9 cellular contexts compared by ENCODE assay signal in genomic region chr1:206705187-206705586, GRCh38. TPM values are rescaled to one million over a fixed set of nuclear protein-coding genes. Genes with fewer than 3 reads are reported as not detected.
DNase-seq lines count a peak whose midpoint lies in the region; ATAC-seq and TF ChIP-seq lines count a peak whose summit lies in the region.
"Had no signal": no experiment of that assay in that cellular context is flagged by ENCODE, and none has a peak within 500 bp of the region (broad histone marks: within the 10 kb centered on the region; RNA-seq: fewer than 3 reads in every experiment).

No MANE protein-coding gene starts in this region.

- H3K4me1 ChIP-seq in A673 (ENCODE audit: insufficient read depth, low read length, poor library complexity, severe bottlenecking) (peaks cover 20% of the 10 kb centered on the region), iPS-20b (ENCODE audit: insufficient read depth, low read length) (peaks cover 60% of the 10 kb centered on the region)

- POLR2A ChIA-PET in A673 (lab: Charles Lee; ENCODE audit: low non-redundant PET) = no interaction called here
- POLR2A ChIA-PET in activated B cell treated with CpG ODN at 0.5 μM for 24 hours (lab: Charles Lee) = interaction anchor here (0.9 kb wide), 1 partner anchor 14 kb away, joined by 5 read pairs; no protein-coding TSS in a partner anchor

- DNase-seq in A673 (ENCODE audit: low spot score) (peak; percentile 15), LHCN-M2 (ENCODE audit: low read depth) (peak; percentile 95), activated B cell treated with CpG ODN at 0.5 μM for 24 hours (no peak), GM10266 (ENCODE audit: extremely low spot score) (no peak), Calu3 (no peak)

- H3K9ac ChIP-seq in iPS-20b (ENCODE audit: low read depth, low read length) = peak overlapping the region; percentile 50; the same call in 1 of the 2 replicates

- H3K36me3 ChIP-seq in A673 (ENCODE audit: insufficient read depth, low read length, poor library complexity, severe bottlenecking) = no peaks in the 10 kb centered on the region
- no peaks in the 10 kb centered on the region for H3K36me3 ChIP-seq in iPS-20b (ENCODE audit: insufficient read depth, low read depth, low read length)
- H3K36me3 ChIP-seq: Peyer's patch had no signal

- H3K4me3 Mint-ChIP-seq in activated B cell treated with CpG ODN at 0.5 μM for 24 hours = peak overlapping the region; percentile 3
- no peak overlapping the region for H3K4me3 Mint-ChIP-seq in Calu3 (ENCODE audit: low read depth, unreplicated experiment)

- H3K9me3 ChIP-seq in A673 (ENCODE audit: low read depth, low read length, poor library complexity, severe bottlenecking) (no peaks in the 10 kb centered on the region), iPS-20b (ENCODE audit: insufficient read depth, low read depth, low read length) (no peaks in the 10 kb centered on the region)
- H3K9me3 ChIP-seq: Peyer's patch had no signal

- H3K4me1 Mint-ChIP-seq in activated B cell treated with CpG ODN at 0.5 μM for 24 hours (peaks cover 91% of the 10 kb centered on the region), Calu3 (ENCODE audit: low read depth, unreplicated experiment) (peaks cover 72% of the 10 kb centered on the region)

- H3K27ac Mint-ChIP-seq in activated B cell treated with CpG ODN at 0.5 μM for 24 hours (no peak overlapping the region), Calu3 (ENCODE audit: unreplicated experiment) (no peak overlapping the region)

- H3K27ac ChIP-seq in A673 (ENCODE audit: low read depth, low read length, poor library complexity, severe bottlenecking) (no peak overlapping the region), iPS-20b (ENCODE audit: low read length) (peak overlapping the region; percentile 62)

- BruUV-seq in A673 (replicated peaks; lab: Mats Ljungman, UMichigan) (no TSS peak), Calu3 (replicated peaks; lab: Mats Ljungman, UMichigan) (no TSS peak)

- CTCF ChIA-PET in A673 (lab: Charles Lee) = no interaction called here
- CTCF ChIA-PET in activated B cell treated with CpG ODN at 0.5 μM for 24 hours (lab: Charles Lee) = interaction anchor here (1.0 to 3.8 kb wide), 6 partner anchors 10 to 70 kb away, joined by 3 to 19 read pairs (median 3); partner anchors contain the start of gene DYRK3
- CTCF ChIA-PET in Calu3 (lab: Charles Lee) = interaction anchor here (1.1 to 1.2 kb wide), 2 partner anchors 10 to 42 kb away, joined by 3 read pairs; no protein-coding TSS in a partner anchor

- H3K4me3 ChIP-seq in A673 (ENCODE audit: low read depth, low read length, poor library complexity, severe bottlenecking) (no peak overlapping the region), iPS-20b (ENCODE audit: low read length) (peak overlapping the region; percentile 49; the same call in 1 of the 2 replicates)
- H3K4me3 ChIP-seq: Peyer's patch had no signal

- intact Hi-C loops in A673 (cut with micrococcal nuclease; ENCODE audit: unreplicated experiment) = no loop called here
- intact Hi-C loops in activated B cell treated with CpG ODN at 0.5 μM for 24 hours (cut with micrococcal nuclease) = no loop called here
- intact Hi-C loops in Calu3 (cut with micrococcal nuclease; ENCODE audit: unreplicated experiment) = no loop called here

- H3K36me3 Mint-ChIP-seq in activated B cell treated with CpG ODN at 0.5 μM for 24 hours (ENCODE audit: low read depth) (peaks cover 7% of the 10 kb centered on the region), Calu3 (ENCODE audit: insufficient read depth, unreplicated experiment) (peaks cover 4% of the 10 kb centered on the region)

- ATAC-seq in activated B cell treated with CpG ODN at 0.5 μM for 24 hours (ENCODE audit: low read depth) (no peak), HG02759 (IDR thresholded peaks at IDR 0.05; ENCODE audit: unreplicated experiment) (no peak), HG03135 (IDR thresholded peaks at IDR 0.05; ENCODE audit: unreplicated experiment) (no peak)

- TF ChIP-seq CTCF in A673 (conservative IDR thresholded peaks at IDR 0.05; ENCODE audit: low read depth, low read length) (no peak), activated B cell treated with CpG ODN at 0.5 μM for 24 hours (IDR thresholded peaks at IDR 0.05) (no peak), GM10266 (IDR thresholded peaks at IDR 0.05; ENCODE audit: control insufficient read depth, insufficient read depth, low read depth, missing control alignments) (no peak), Calu3 (IDR thresholded peaks at IDR 0.05; ENCODE audit: unreplicated experiment) (no peak)

- H3K9me3 Mint-ChIP-seq in activated B cell treated with CpG ODN at 0.5 μM for 24 hours = no peaks in the 10 kb centered on the region
- H3K9me3 Mint-ChIP-seq in Calu3 (ENCODE audit: low read depth, unreplicated experiment) = no peaks in the 10 kb centered on the region

- no peaks in the 10 kb centered on the region for H3K27me3 ChIP-seq in A673 (replicated peaks; ENCODE audit: insufficient read depth, low read depth, low read length, poor library complexity)
- no peaks in the 10 kb centered on the region for H3K27me3 ChIP-seq in iPS-20b (ENCODE audit: insufficient read depth, low read length)
- H3K27me3 ChIP-seq: Peyer's patch had no signal

- no peaks in the 10 kb centered on the region for H3K27me3 Mint-ChIP-seq in activated B cell treated with CpG ODN at 0.5 μM for 24 hours
- H3K27me3 Mint-ChIP-seq in Calu3 (ENCODE audit: unreplicated experiment) = no peaks in the 10 kb centered on the region

RNA-seq across cellular contexts. Expression of gene MAPKAPK2, which starts 20.5 kb away (rescaled TPM):
- total RNA-seq in A673 (2021) = 39.2 and 41.9 TPM in 2 replicates
- 41.7 and 49.4 TPM in 2 replicates for total RNA-seq in LHCN-M2 (2014; rRNA removed)
- 68.7 TPM for polyA plus RNA-seq in LHCN-M2 (2012)
- total RNA-seq in activated B cell treated with CpG ODN at 0.5 μM for 24 hours = 71.2 and 72.1 TPM in 2 replicates
- 93.7 and 96.2 TPM in 2 replicates for total RNA-seq in Calu3 (2022)

Comparison
In these comparisons a context has a peak if more than half of its experiments do, and no peak if none do; other contexts are left out.
1. DNase-seq: peak in A673 (single experiment) and LHCN-M2 (single experiment); none in activated B cell treated with CpG ODN at 0.5 μM for 24 hours (single experiment), GM10266 (single experiment) and Calu3 (single experiment).